In genomic region chr2:165827219-165827920, GRCh38 we compare ENCODE assay signal across 17 cellular contexts. TPM values are rescaled to one million over a fixed set of nuclear protein-coding genes. Genes with fewer than 3 reads are reported as not detected.
A peak's percentile ranks its signal among the peaks of the same experiment; 100 is the strongest.
DNase-seq lines count a peak whose midpoint lies in the region; ATAC-seq lines count a peak whose summit lies in the region.
"Had no signal": no experiment of that assay in that cellular context is flagged by ENCODE, and none has a peak within 500 bp of the region (broad histone marks: within the 10 kb centered on the region; RNA-seq: fewer than 3 reads in every experiment).

No MANE protein-coding gene starts in this region.

- no peak overlapping the region for H3K4me3 Mint-ChIP-seq in activated T-helper 1 cell treated with anti-CD3 and anti-CD28 coated beads, Interleukin-12 subunit alpha, Interleukin-12 subunit beta, Interleukin-2, Interleukin-4 antibody, amounts not matched to agents 30 ng/mL and 10 ng/mL and 1 ng/mL, durations not matched to agents 14 hours and 24 hours and 36 hours
- H3K4me3 Mint-ChIP-seq: T-cell had no signal

- H3K9me3 Mint-ChIP-seq in activated T-helper 1 cell treated with anti-CD3 and anti-CD28 coated beads, Interleukin-12 subunit alpha, Interleukin-12 subunit beta, Interleukin-2, Interleukin-4 antibody, amounts not matched to agents 30 ng/mL and 10 ng/mL and 1 ng/mL, durations not matched to agents 14 hours and 24 hours and 36 hours = no peaks in the 10 kb centered on the region
- H3K9me3 Mint-ChIP-seq: T-cell had no signal

- peak; percentile 62 for ATAC-seq in GM18499 (IDR thresholded peaks at IDR 0.05; ENCODE audit: insufficient read depth, unreplicated experiment)
- ATAC-seq in GM19468 (IDR thresholded peaks at IDR 0.05; ENCODE audit: extremely low read depth, unreplicated experiment) = peak; percentile 28
- peak; percentile 92 for ATAC-seq in HG02981 (IDR thresholded peaks at IDR 0.05; ENCODE audit: unreplicated experiment)
- ATAC-seq: heart right ventricle, T-cell had no signal

- H3K27me3 Mint-ChIP-seq in activated T-helper 1 cell treated with anti-CD3 and anti-CD28 coated beads, Interleukin-12 subunit alpha, Interleukin-12 subunit beta, Interleukin-2, Interleukin-4 antibody, amounts not matched to agents 30 ng/mL and 10 ng/mL and 1 ng/mL, durations not matched to agents 14 hours and 24 hours and 36 hours (ENCODE audit: insufficient read depth) = peaks cover 12% of the 10 kb centered on the region

- DNase-seq in NCI-H1436 (lab: John Stamatoyannopoulos, UW) (peak; percentile 38), glomerular visceral epithelial cell (ENCODE audit: extremely low spot score) (no peak), mesenteric fat pad (ENCODE audit: low spot score) (no peak), T-helper 9 cell (no peak)
- DNase-seq in activated T-helper 1 cell treated with anti-CD3 and anti-CD28 coated beads, Interleukin-12 subunit alpha, Interleukin-12 subunit beta, Interleukin-2, Interleukin-4 antibody, amounts not matched to agents 30 ng/mL and 10 ng/mL and 1 ng/mL, durations not matched to agents 14 hours and 24 hours and 36 hours (ENCODE audit: low spot score) = no peak
- DNase-seq: activated CD4-positive, alpha-beta T cell treated with anti-CD3 and anti-CD28 coated beads for 1 hour; brain microvascular endothelial cell; heart right ventricle; KBM-7; NCI-H2107; PC-9; spleen; T-cell; uterus had no signal

- H3K27ac Mint-ChIP-seq in activated T-helper 1 cell treated with anti-CD3 and anti-CD28 coated beads, Interleukin-12 subunit alpha, Interleukin-12 subunit beta, Interleukin-2, Interleukin-4 antibody, amounts not matched to agents 30 ng/mL and 10 ng/mL and 1 ng/mL, durations not matched to agents 14 hours and 24 hours and 36 hours = no peak overlapping the region
- H3K27ac Mint-ChIP-seq: T-cell had no signal

- no peaks in the 10 kb centered on the region for H3K36me3 Mint-ChIP-seq in activated T-helper 1 cell treated with anti-CD3 and anti-CD28 coated beads, Interleukin-12 subunit alpha, Interleukin-12 subunit beta, Interleukin-2, Interleukin-4 antibody, amounts not matched to agents 30 ng/mL and 10 ng/mL and 1 ng/mL, durations not matched to agents 14 hours and 24 hours and 36 hours (ENCODE audit: low read depth)

- no peaks in the 10 kb centered on the region for H3K4me1 Mint-ChIP-seq in activated T-helper 1 cell treated with anti-CD3 and anti-CD28 coated beads, Interleukin-12 subunit alpha, Interleukin-12 subunit beta, Interleukin-2, Interleukin-4 antibody, amounts not matched to agents 30 ng/mL and 10 ng/mL and 1 ng/mL, durations not matched to agents 14 hours and 24 hours and 36 hours (ENCODE audit: low read depth)
- H3K4me1 Mint-ChIP-seq: T-cell had no signal

- intact Hi-C loops in activated T-helper 1 cell treated with anti-CD3 and anti-CD28 coated beads, Interleukin-12 subunit alpha, Interleukin-12 subunit beta, Interleukin-2, Interleukin-4 antibody, amounts not matched to agents 30 ng/mL and 10 ng/mL and 1 ng/mL, durations not matched to agents 14 hours and 24 hours and 36 hours (cut with micrococcal nuclease) = no loop called here

RNA-seq across cellular contexts. Expression of gene GALNT3, which starts 33.3 kb away (rescaled TPM):
- 3.8 and 4.8 TPM in 2 replicates for total RNA-seq in activated T-helper 1 cell treated with anti-CD3 and anti-CD28 coated beads, Interleukin-12 subunit alpha, Interleukin-12 subunit beta, Interleukin-2, Interleukin-4 antibody, amounts not matched to agents 30 ng/mL and 10 ng/mL and 1 ng/mL, durations not matched to agents 14 hours and 24 hours and 36 hours
- total RNA-seq in mesenteric fat pad = 1.1 TPM

Comparison
In these comparisons a context has a peak if more than half of its experiments do, and no peak if none do; other contexts are left out.
1. ATAC-seq: peak in every context shown above with its lines; median percentile 92 in HG02981; 62 in GM18499; 28 in GM19468.